Comparison of ENCODE assay signal across 9 cellular contexts in the genomic region with DNA sequence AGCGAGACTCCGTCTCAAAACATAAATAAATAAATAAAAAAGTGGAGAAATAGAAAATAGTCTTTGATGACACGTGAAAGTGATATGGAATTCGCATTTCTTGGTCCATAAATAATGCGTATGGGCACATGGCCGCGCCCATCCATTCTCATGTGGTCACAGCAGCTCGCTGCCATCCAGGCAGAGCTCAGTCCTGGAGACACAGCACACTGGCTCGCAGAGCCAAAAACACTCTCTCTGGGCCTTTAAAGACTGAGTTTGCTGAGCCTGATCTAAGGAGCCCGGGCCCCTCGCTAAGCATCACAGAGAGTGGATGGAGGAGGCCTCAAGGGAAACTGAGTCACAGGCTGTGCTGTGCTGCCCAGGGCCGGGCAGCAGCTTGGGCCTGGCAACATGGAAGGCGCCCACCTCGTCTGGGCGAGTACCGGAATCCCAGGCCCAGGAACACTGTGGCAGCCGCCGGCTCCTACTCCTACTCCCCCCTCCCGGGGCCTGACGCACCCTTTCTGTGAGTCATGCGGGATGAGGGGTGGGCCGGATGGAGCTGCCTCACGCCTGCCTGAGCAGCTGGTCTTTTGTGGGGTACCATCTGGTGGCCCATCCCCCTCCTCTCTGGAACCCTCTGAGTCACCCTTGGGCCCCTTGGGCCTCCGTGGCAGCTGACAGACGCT. TPM values are rescaled to one million over a fixed set of nuclear protein-coding genes. Genes with fewer than 3 reads are reported as not detected.
DNase-seq lines count a peak whose midpoint lies in the region; ATAC-seq, FAIRE-seq and TF ChIP-seq lines count a peak whose summit lies in the region.
"Had no signal": no experiment of that assay in that cellular context is flagged by ENCODE, and none has a peak within 500 bp of the region (broad histone marks: within the 10 kb centered on the region; RNA-seq: fewer than 3 reads in every experiment).

No MANE protein-coding gene starts in this region.

- H3K4me1 Mint-ChIP-seq in stimulated activated naive B cell treated with anti-CD40 and anti-IgM and Interleukin-4, amounts not matched to agents 10 μg/mL and 1 μg/mL and 100 μg/mL, for 72 hours = no peaks in the 10 kb centered on the region
- no peaks in the 10 kb centered on the region for H3K4me1 Mint-ChIP-seq in activated naive CD8-positive, alpha-beta T cell treated with anti-CD3 and anti-CD28 coated beads for 36 hours

- H3K27me3 ChIP-seq in SJCRH30 (no peaks in the 10 kb centered on the region), tibial nerve (no peaks in the 10 kb centered on the region)

- 69 to 78% methylated on average over 19 to 25 of the region's 25 CpGs for WGBS in tibial nerve, 2 donors

- H3K9me3 Mint-ChIP-seq in stimulated activated naive B cell treated with anti-CD40 and anti-IgM and Interleukin-4, amounts not matched to agents 10 μg/mL and 1 μg/mL and 100 μg/mL, for 72 hours = peaks cover 0 to 2% of the 10 kb centered on the region in 2 donors
- no peaks in the 10 kb centered on the region for H3K9me3 Mint-ChIP-seq in activated naive CD8-positive, alpha-beta T cell treated with anti-CD3 and anti-CD28 coated beads for 36 hours

- peaks cover 16% of the 10 kb centered on the region for H3K4me1 ChIP-seq in SJCRH30
- H3K4me1 ChIP-seq in tibial nerve = peaks cover 0 to 1% (median 0%) of the 10 kb centered on the region in 4 donors

- peak; percentile 48 for TF ChIP-seq POLR2A in H54 (IDR thresholded peaks at IDR 0.05; ENCODE audit: low read depth, low read length)
- TF ChIP-seq POLR2A in tibial nerve (IDR thresholded peaks at IDR 0.05) = no peak

- no peaks in the 10 kb centered on the region for H3K27me3 Mint-ChIP-seq in stimulated activated naive B cell treated with anti-CD40 and anti-IgM and Interleukin-4, amounts not matched to agents 10 μg/mL and 1 μg/mL and 100 μg/mL, for 72 hours
- no peaks in the 10 kb centered on the region for H3K27me3 Mint-ChIP-seq in activated naive CD8-positive, alpha-beta T cell treated with anti-CD3 and anti-CD28 coated beads for 36 hours

- no peak overlapping the region for H3K27ac Mint-ChIP-seq in stimulated activated naive B cell treated with anti-CD40 and anti-IgM and Interleukin-4, amounts not matched to agents 10 μg/mL and 1 μg/mL and 100 μg/mL, for 72 hours
- no peak overlapping the region for H3K27ac Mint-ChIP-seq in activated naive CD8-positive, alpha-beta T cell treated with anti-CD3 and anti-CD28 coated beads for 36 hours

- peak; percentile 33 for FAIRE-seq in H54 (lab: Jason Lieb, UNC)

- H3K4me3 ChIP-seq in SJCRH30 (peak overlapping the region; percentile 30), fibroblast of villous mesenchyme (ENCODE audit: low read depth, low read length) (no peak overlapping the region), tibial nerve (no peak overlapping the region)

- peak; percentile 67 to 76 for ATAC-seq in stimulated activated naive B cell treated with anti-CD40 and anti-IgM and Interleukin-4, amounts not matched to agents 10 μg/mL and 1 μg/mL and 100 μg/mL, for 72 hours (replicated peaks)
- no peak for ATAC-seq in HG03097 (IDR thresholded peaks at IDR 0.05; ENCODE audit: low FRiP score, unreplicated experiment)

- peaks cover 39 to 57% of the 10 kb centered on the region in 2 donors for H3K36me3 Mint-ChIP-seq in stimulated activated naive B cell treated with anti-CD40 and anti-IgM and Interleukin-4, amounts not matched to agents 10 μg/mL and 1 μg/mL and 100 μg/mL, for 72 hours
- H3K36me3 Mint-ChIP-seq in activated naive CD8-positive, alpha-beta T cell treated with anti-CD3 and anti-CD28 coated beads for 36 hours = peaks cover 8% of the 10 kb centered on the region

- H3K27ac ChIP-seq in SJCRH30 (peak overlapping the region; percentile 89), tibial nerve (peak overlapping the region in 1 of 4 donors; percentile 28)

- DNase-seq in H54 (ENCODE audit: insufficient read length, low spot score) (peak; percentile 100), SJCRH30 (peak; percentile 97 to 98), fibroblast of villous mesenchyme (ENCODE audit: low read depth) (peak; percentile 96), tibial nerve (ENCODE audit: low spot score in 2 of 2) (no peak)
- DNase-seq in stimulated activated naive B cell treated with anti-CD40 and anti-IgM and Interleukin-4, amounts not matched to agents 10 μg/mL and 1 μg/mL and 100 μg/mL, for 72 hours = no peak
- DNase-seq in activated naive CD4-positive, alpha-beta T cell treated with anti-CD3 and anti-CD28 coated beads, Interleukin-2, amount 50 U/mL, for 16 hours = no peak
- no peak for DNase-seq in activated naive CD8-positive, alpha-beta T cell treated with anti-CD3 and anti-CD28 coated beads for 36 hours
- DNase-seq: RPMI8226 had no signal

- peaks cover 5% of the 10 kb centered on the region; the same call in 1 of the 2 replicates for H3K36me3 ChIP-seq in SJCRH30
- H3K36me3 ChIP-seq in tibial nerve = peaks cover 7 to 95% (median 16%) of the 10 kb centered on the region in 3 donors

- TF ChIP-seq EP300 in tibial nerve (IDR thresholded peaks at IDR 0.05) = no peak

- no peak overlapping the region for H3K4me3 Mint-ChIP-seq in stimulated activated naive B cell treated with anti-CD40 and anti-IgM and Interleukin-4, amounts not matched to agents 10 μg/mL and 1 μg/mL and 100 μg/mL, for 72 hours
- H3K4me3 Mint-ChIP-seq in activated naive CD8-positive, alpha-beta T cell treated with anti-CD3 and anti-CD28 coated beads for 36 hours = no peak overlapping the region

- H3K9me3 ChIP-seq in SJCRH30 (replicated peaks) (no peaks in the 10 kb centered on the region), tibial nerve (no peaks in the 10 kb centered on the region)

- TF ChIP-seq CTCF in fibroblast of villous mesenchyme (IDR thresholded peaks at IDR 0.05; ENCODE audit: insufficient read depth, low read depth, low read length) (no peak), tibial nerve (IDR thresholded peaks at IDR 0.05) (no peak)

RNA-seq across cellular contexts. Expression of gene CACTIN, which starts 28.9 kb away (rescaled TPM):
- total RNA-seq in SJCRH30 (2014; rRNA removed; shearing (Covaris generic)) = 21.4 and 21.6 TPM in 2 replicates
- 17.7 and 24.8 TPM in 2 replicates for total RNA-seq in fibroblast of villous mesenchyme
- total RNA-seq in activated naive CD8-positive, alpha-beta T cell treated with anti-CD3 and anti-CD28 coated beads for 36 hours = 10 to 100 TPM; 33.0 to 34.4 TPM
- 10 to 100 TPM; 22.9 to 59.1 (median 42.7) TPM for total RNA-seq in tibial nerve

RNA-seq across cellular contexts. Expression of gene PIP5K1C, which starts 44.7 kb away (rescaled TPM):
- total RNA-seq in SJCRH30 (2014; rRNA removed; shearing (Covaris generic)) = 11.8 and 12.2 TPM in 2 replicates
- total RNA-seq in fibroblast of villous mesenchyme = 40.6 and 46.2 TPM in 2 replicates
- total RNA-seq in activated naive CD8-positive, alpha-beta T cell treated with anti-CD3 and anti-CD28 coated beads for 36 hours = 10 to 100 TPM; 12.9 to 14.8 TPM
- total RNA-seq in tibial nerve = 10 to 100 TPM; 23.0 to 37.2 (median 24.9) TPM

RNA-seq across cellular contexts. Expression of gene TBXA2R, which starts 48.9 kb away (rescaled TPM):
- total RNA-seq in SJCRH30 (2014; rRNA removed; shearing (Covaris generic)) = 0.06 and 0.13 TPM in 2 replicates
- total RNA-seq in fibroblast of villous mesenchyme (4.3 and 4.8 TPM in 2 replicates), tibial nerve (10 to 100 TPM in 1 of 4 donors, 1 to 10 TPM in 3; 4.4 to 11.4 (median 7.2) TPM)
- total RNA-seq in activated naive CD8-positive, alpha-beta T cell treated with anti-CD3 and anti-CD28 coated beads for 36 hours = 1 to 10 TPM; 2.8 to 3.1 TPM

RNA-seq across cellular contexts. Expression of gene TJP3, which starts 52.6 kb away (rescaled TPM):
- not detected in 2 replicates for total RNA-seq in SJCRH30 (2014; rRNA removed; shearing (Covaris generic))
- total RNA-seq in fibroblast of villous mesenchyme = not detected in 2 replicates
- under 1 TPM; 0.24 to 0.39 TPM for total RNA-seq in activated naive CD8-positive, alpha-beta T cell treated with anti-CD3 and anti-CD28 coated beads for 36 hours
- total RNA-seq in tibial nerve = under 1 TPM in 3 of 4 donors, not detected in 1; 0.21 to 0.90 (median 0.22) TPM

Comparison
In these comparisons a context has a peak if more than half of its experiments do, and no peak if none do; other contexts are left out.
1. DNase-seq: peak in H54 (single experiment), SJCRH30 (2 of 2) and fibroblast of villous mesenchyme (single experiment); none in stimulated activated naive B cell treated with anti-CD40 and anti-IgM and Interleukin-4, amounts not matched to agents 10 μg/mL and 1 μg/mL and 100 μg/mL, for 72 hours (single experiment), activated naive CD4-positive, alpha-beta T cell treated with anti-CD3 and anti-CD28 coated beads, Interleukin-2, amount 50 U/mL, for 16 hours (single experiment), activated naive CD8-positive, alpha-beta T cell treated with anti-CD3 and anti-CD28 coated beads for 36 hours (single experiment) and tibial nerve (0 of 2).